6 cellular contexts compared by ENCODE assay signal in genomic region chr6:108978638-108979037, GRCh38.
A peak's percentile ranks its signal among the peaks of the same experiment; 100 is the strongest.
DNase-seq lines count a peak whose midpoint lies in the region; ATAC-seq and TF ChIP-seq lines count a peak whose summit lies in the region.
"Not testable (repeated sequence)": the region's sequence is repeated elsewhere in the genome, so short reads cannot be mapped to it uniquely, and the experiment has no call there.

No MANE protein-coding gene starts in this region.

- H3K36me3 Mint-ChIP-seq in activated T-cell treated with anti-CD3 and anti-CD28 coated beads, Interleukin-2, amount 50 U/mL, for 72 hours (ENCODE audit: insufficient read depth in 2 of 2): peaks cover 11 to 17% of the 10 kb centered on the region in 2 donors
- H3K36me3 Mint-ChIP-seq in central memory CD8-positive, alpha-beta T cell (ENCODE audit: insufficient read depth); stimulated activated effector memory CD8-positive, alpha-beta T cell treated with anti-CD3 and anti-CD28 coated beads, Interleukin-12 subunit alpha, Interleukin-12 subunit beta, amount 100 ng/mL, for 72 hours: not testable (repeated sequence)

- DNase-seq in NCI-H146 treated with DMSO at 0.1 percent for 48 hours (lab: John Stamatoyannopoulos, UW; ENCODE audit: unreplicated experiment) (peak; percentile 26), NCI-H748 (lab: John Stamatoyannopoulos, UW; ENCODE audit: unreplicated experiment) (peak; percentile 77)
- not testable (repeated sequence) for DNase-seq in activated T-cell treated with anti-CD3 and anti-CD28 coated beads, Interleukin-2, amount 50 U/mL, for 72 hours; central memory CD8-positive, alpha-beta T cell (ENCODE audit: low spot score in 2 of 2); stimulated activated effector memory CD8-positive, alpha-beta T cell treated with anti-CD3 and anti-CD28 coated beads, Interleukin-12 subunit alpha, Interleukin-12 subunit beta, amount 100 ng/mL, for 72 hours (ENCODE audit: low spot score in 2 of 2)

- H3K4me3 Mint-ChIP-seq in activated T-cell treated with anti-CD3 and anti-CD28 coated beads, Interleukin-2, amount 50 U/mL, for 72 hours; central memory CD8-positive, alpha-beta T cell; stimulated activated effector memory CD8-positive, alpha-beta T cell treated with anti-CD3 and anti-CD28 coated beads, Interleukin-12 subunit alpha, Interleukin-12 subunit beta, amount 100 ng/mL, for 72 hours: not testable (repeated sequence)

- TF ChIP-seq CTCF in HEK293 (tag by site-specific recombination; IDR thresholded peaks at IDR 0.05): not testable (repeated sequence)

- not testable (repeated sequence) for H3K4me1 Mint-ChIP-seq in activated T-cell treated with anti-CD3 and anti-CD28 coated beads, Interleukin-2, amount 50 U/mL, for 72 hours (ENCODE audit: low read depth)
- H3K4me1 Mint-ChIP-seq in central memory CD8-positive, alpha-beta T cell: peaks cover 12% of the 10 kb centered on the region
- peaks cover 11% of the 10 kb centered on the region for H3K4me1 Mint-ChIP-seq in stimulated activated effector memory CD8-positive, alpha-beta T cell treated with anti-CD3 and anti-CD28 coated beads, Interleukin-12 subunit alpha, Interleukin-12 subunit beta, amount 100 ng/mL, for 72 hours

- not testable (repeated sequence) for H3K4me1 ChIP-seq in HEK293 (ENCODE audit: control insufficient read depth, insufficient read depth, low read length)

- H3K9me3 Mint-ChIP-seq in activated T-cell treated with anti-CD3 and anti-CD28 coated beads, Interleukin-2, amount 50 U/mL, for 72 hours: peaks cover 6 to 18% of the 10 kb centered on the region in 2 donors
- H3K9me3 Mint-ChIP-seq in central memory CD8-positive, alpha-beta T cell: peaks cover 24% of the 10 kb centered on the region
- H3K9me3 Mint-ChIP-seq in stimulated activated effector memory CD8-positive, alpha-beta T cell treated with anti-CD3 and anti-CD28 coated beads, Interleukin-12 subunit alpha, Interleukin-12 subunit beta, amount 100 ng/mL, for 72 hours: peaks cover 18% of the 10 kb centered on the region

- not testable (repeated sequence) for H3K9me3 ChIP-seq in HEK293 (ENCODE audit: control insufficient read depth, insufficient read depth, low read depth, low read length)

- H3K27ac ChIP-seq in HEK293 (ENCODE audit: extremely low read depth, low read depth, low read length): not testable (repeated sequence)

- not testable (repeated sequence) for H3K36me3 ChIP-seq in HEK293 (ENCODE audit: control insufficient read depth in 2 of 2, insufficient read depth in 1 of 2, low read length in 2 of 2)

- peak overlapping the region; percentile 11 for H3K27ac Mint-ChIP-seq in activated T-cell treated with anti-CD3 and anti-CD28 coated beads, Interleukin-2, amount 50 U/mL, for 72 hours
- H3K27ac Mint-ChIP-seq in central memory CD8-positive, alpha-beta T cell (ENCODE audit: low read depth): peak overlapping the region; percentile 32
- H3K27ac Mint-ChIP-seq in stimulated activated effector memory CD8-positive, alpha-beta T cell treated with anti-CD3 and anti-CD28 coated beads, Interleukin-12 subunit alpha, Interleukin-12 subunit beta, amount 100 ng/mL, for 72 hours: peak overlapping the region; percentile 5

- CTCF ChIA-PET in HEK293 (lab: Yijun Ruan, JAX): interaction anchor here (1.6 kb wide), 1 partner anchor 437 kb away, joined by 3 read pairs; no protein-coding TSS in a partner anchor

- H3K4me3 ChIP-seq in HEK293 (ENCODE audit: low read depth, low read length): not testable (repeated sequence)

- ATAC-seq in activated T-cell treated with anti-CD3 and anti-CD28 coated beads, Interleukin-2, amount 50 U/mL, for 72 hours (replicated peaks in 1 of 2); central memory CD8-positive, alpha-beta T cell (replicated peaks; ENCODE audit: extremely low read depth, poor library complexity, severe bottlenecking); stimulated activated effector memory CD8-positive, alpha-beta T cell treated with anti-CD3 and anti-CD28 coated beads, Interleukin-12 subunit alpha, Interleukin-12 subunit beta, amount 100 ng/mL, for 72 hours: not testable (repeated sequence)

- H3K27me3 Mint-ChIP-seq in activated T-cell treated with anti-CD3 and anti-CD28 coated beads, Interleukin-2, amount 50 U/mL, for 72 hours (ENCODE audit: low read depth); central memory CD8-positive, alpha-beta T cell: not testable (repeated sequence)

- POLR2A ChIA-PET in HEK293 (lab: Yijun Ruan, JAX): not testable (repeated sequence)

TF ChIP-seq in HEK293, 187 proteins besides CTCF, POLR2A, EP300 and RAD21:
- peak; percentile 64 for TF ChIP-seq ZNF529 (tag by site-specific recombination; IDR thresholded peaks at IDR 0.05; ENCODE audit: insufficient replicate concordance)
